In the genomic region with DNA sequence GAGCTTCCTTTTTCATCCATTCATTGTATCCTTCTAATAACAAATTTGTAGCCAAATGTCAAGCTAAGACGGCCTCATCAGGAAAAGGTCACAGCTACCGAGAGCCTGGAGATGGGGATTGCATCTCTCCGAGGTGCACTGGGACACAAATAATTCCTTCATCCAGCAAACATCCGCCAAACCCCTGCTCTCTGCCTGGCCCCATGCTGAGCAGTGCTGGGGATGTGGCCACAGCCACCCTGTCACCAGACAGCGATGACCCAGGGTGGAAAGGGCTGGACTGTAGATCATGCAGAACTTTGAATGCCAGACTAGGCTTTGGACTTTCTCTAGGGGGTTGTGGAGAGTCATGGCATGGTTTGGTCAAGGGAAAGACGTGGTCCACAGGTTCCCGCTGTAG, we compare ENCODE assay signal across 15 cellular contexts. TPM values are rescaled to one million over a fixed set of nuclear protein-coding genes. Genes with fewer than 3 reads are reported as not detected.
A peak's percentile ranks its signal among the peaks of the same experiment; 100 is the strongest.
DNase-seq lines count a peak whose midpoint lies in the region; ATAC-seq and TF ChIP-seq lines count a peak whose summit lies in the region.
"Had no signal": no experiment of that assay in that cellular context is flagged by ENCODE, and none has a peak within 500 bp of the region (broad histone marks: within the 10 kb centered on the region; RNA-seq: fewer than 3 reads in every experiment).

No MANE protein-coding gene starts in this region.

- no peak overlapping the region for H3K27ac ChIP-seq in DND-41 (ENCODE audit: low read length)
- no peak overlapping the region for H3K27ac ChIP-seq in SJCRH30
- H3K27ac ChIP-seq: neutrophil had no signal

- H3K9ac ChIP-seq in DND-41 (ENCODE audit: low read depth, low read length), result 0 out of 2 replicates have a peak overlapping the region, but pooled peaks have one; percentile 79

- peak overlapping the region; percentile 94 for H3K4me3 Mint-ChIP-seq in activated naive CD8-positive, alpha-beta T cell treated with anti-CD3 and anti-CD28 coated beads for 36 hours
- peak overlapping the region; percentile 86 to 94 (median 90) for H3K4me3 Mint-ChIP-seq in nephron

- H3K27me3 Mint-ChIP-seq in activated naive CD8-positive, alpha-beta T cell treated with anti-CD3 and anti-CD28 coated beads for 36 hours, result no peaks in the 10 kb centered on the region
- H3K27me3 Mint-ChIP-seq in nephron (ENCODE audit: low read depth), result no peaks in the 10 kb centered on the region

- peaks cover 2% of the 10 kb centered on the region for H3K9me3 Mint-ChIP-seq in activated naive CD8-positive, alpha-beta T cell treated with anti-CD3 and anti-CD28 coated beads for 36 hours
- H3K9me3 Mint-ChIP-seq in nephron, result no peaks in the 10 kb centered on the region

- peaks cover 48% of the 10 kb centered on the region for H4K20me1 ChIP-seq in DND-41 (ENCODE audit: insufficient read depth, low read length)

- TF ChIP-seq CTCF in DND-41 (IDR thresholded peaks at IDR 0.05; ENCODE audit: borderline replicate concordance, extremely low read depth, low read length, poor library complexity, severe bottlenecking) (no peak), nephron (IDR thresholded peaks at IDR 0.05; ENCODE audit: unreplicated experiment in 3 of 3) (no peak)

- ATAC-seq in DND-41 (ENCODE audit: insufficient read depth, low read depth), result no peak

- no peak overlapping the region for H2AFZ ChIP-seq in DND-41 (ENCODE audit: low read depth, low read length)

- H3K27me3 ChIP-seq in DND-41 (ENCODE audit: insufficient read depth, low read length, poor library complexity) (no peaks in the 10 kb centered on the region), SJCRH30 (no peaks in the 10 kb centered on the region)
- H3K27me3 ChIP-seq: neutrophil had no signal

- DNase-seq in DND-41, result no peak
- DNase-seq in Jurkat, Clone E6-1 (ENCODE audit: low read depth, low spot score), result no peak
- no peak for DNase-seq in activated naive CD8-positive, alpha-beta T cell treated with anti-CD3 and anti-CD28 coated beads for 36 hours
- no peak for DNase-seq in glomerular visceral epithelial cell (ENCODE audit: extremely low spot score)
- DNase-seq in SJCRH30, result no peak
- DNase-seq in HuH-7.5 (ENCODE audit: low spot score), result no peak
- DNase-seq in SKM-1 (lab: John Stamatoyannopoulos, UW; ENCODE audit: unreplicated experiment), result no peak
- DNase-seq: DMS53; kidney; NCI-H1694; NCI-H82; stimulated activated naive CD4-positive, alpha-beta T cell; T-helper 9 cell had no signal

- H3K4me1 Mint-ChIP-seq in activated naive CD8-positive, alpha-beta T cell treated with anti-CD3 and anti-CD28 coated beads for 36 hours, result peaks cover 22% of the 10 kb centered on the region
- H3K4me1 Mint-ChIP-seq in nephron, result peaks cover 20% of the 10 kb centered on the region

- H3K4me3 ChIP-seq in DND-41 (ENCODE audit: low read depth in 1 of 2, low read length in 2 of 2), result 0 out of 4 replicates have a peak overlapping the region, but pooled peaks of 1 of the 2 experiments have one; percentile 90
- peak overlapping the region; percentile 98 for H3K4me3 ChIP-seq in Jurkat, Clone E6-1 (ENCODE audit: low read length)
- no peak overlapping the region for H3K4me3 ChIP-seq in SJCRH30

- peaks cover 44% of the 10 kb centered on the region for H3K79me2 ChIP-seq in DND-41 (ENCODE audit: insufficient read depth, low read length)

- H3K4me1 ChIP-seq in DND-41 (ENCODE audit: insufficient read depth, low read length) (peaks cover 30% of the 10 kb centered on the region), SJCRH30 (no peaks in the 10 kb centered on the region)

- peak overlapping the region; percentile 98; the same call in 1 of the 2 replicates for H3K4me2 ChIP-seq in DND-41 (ENCODE audit: insufficient read depth, low read length)

- H3K36me3 ChIP-seq in DND-41 (ENCODE audit: insufficient read depth, low read length) (peaks cover 60% of the 10 kb centered on the region), SJCRH30 (peaks cover 46% of the 10 kb centered on the region)

- peak overlapping the region; percentile 23 for H3K27ac Mint-ChIP-seq in activated naive CD8-positive, alpha-beta T cell treated with anti-CD3 and anti-CD28 coated beads for 36 hours
- peak overlapping the region; percentile 25 to 49 (median 30) for H3K27ac Mint-ChIP-seq in nephron

- H3K36me3 Mint-ChIP-seq in activated naive CD8-positive, alpha-beta T cell treated with anti-CD3 and anti-CD28 coated beads for 36 hours, result peaks cover 43% of the 10 kb centered on the region
- peaks cover 60% of the 10 kb centered on the region for H3K36me3 Mint-ChIP-seq in nephron (ENCODE audit: low read depth)

- H3K9me3 ChIP-seq in DND-41 (ENCODE audit: insufficient read depth, low read length, severe bottlenecking), result no peaks in the 10 kb centered on the region
- H3K9me3 ChIP-seq in SJCRH30 (replicated peaks), result no peaks in the 10 kb centered on the region
- H3K9me3 ChIP-seq: neutrophil had no signal

RNA-seq across cellular contexts. Expression of a gene that starts 1.9 kb away (rescaled TPM):
- polyA plus RNA-seq in Jurkat, Clone E6-1 (2012; ENCODE audit: insufficient read depth, insufficient read length), result 137 TPM
- total RNA-seq in activated naive CD8-positive, alpha-beta T cell treated with anti-CD3 and anti-CD28 coated beads for 36 hours, result 100 to 1,000 TPM; 235 to 236 TPM
- 104 and 110 TPM in 2 replicates for total RNA-seq in SJCRH30 (2014; rRNA removed; shearing (Covaris generic))

RNA-seq across cellular contexts. Expression of a gene that starts 12.7 kb away (rescaled TPM):
- polyA plus RNA-seq in Jurkat, Clone E6-1 (2012; ENCODE audit: insufficient read depth, insufficient read length), result 1.2 TPM
- total RNA-seq in activated naive CD8-positive, alpha-beta T cell treated with anti-CD3 and anti-CD28 coated beads for 36 hours, result under 1 TPM; 0.46 to 0.62 TPM
- 4.5 and 6.5 TPM in 2 replicates for total RNA-seq in SJCRH30 (2014; rRNA removed; shearing (Covaris generic))

RNA-seq across cellular contexts. Expression of a gene that starts 21.5 kb away (rescaled TPM):
- 3.1 TPM for polyA plus RNA-seq in Jurkat, Clone E6-1 (2012; ENCODE audit: insufficient read depth, insufficient read length)
- total RNA-seq in activated naive CD8-positive, alpha-beta T cell treated with anti-CD3 and anti-CD28 coated beads for 36 hours, result 1 to 10 TPM; 1.5 to 3.0 TPM
- total RNA-seq in SJCRH30 (2014; rRNA removed; shearing (Covaris generic)), result 18.3 and 22.9 TPM in 2 replicates

RNA-seq across cellular contexts. Expression of a gene that starts 46.8 kb away (rescaled TPM):
- 7.4 TPM for polyA plus RNA-seq in Jurkat, Clone E6-1 (2012; ENCODE audit: insufficient read depth, insufficient read length)
- total RNA-seq in activated naive CD8-positive, alpha-beta T cell treated with anti-CD3 and anti-CD28 coated beads for 36 hours, result under 1 TPM; 0.43 to 0.60 TPM
- total RNA-seq in SJCRH30 (2014; rRNA removed; shearing (Covaris generic)), result 46.0 and 50.2 TPM in 2 replicates

RNA-seq across cellular contexts. Expression of a gene that starts 49.1 kb away (rescaled TPM):
- not detected for polyA plus RNA-seq in Jurkat, Clone E6-1 (2012; ENCODE audit: insufficient read depth, insufficient read length)
- not detected for total RNA-seq in activated naive CD8-positive, alpha-beta T cell treated with anti-CD3 and anti-CD28 coated beads for 36 hours
- 0.20 TPM in 1 of 2 replicates, not detected in the other for total RNA-seq in SJCRH30 (2014; rRNA removed; shearing (Covaris generic))
- total RNA-seq: kidney had no signal
